Comparison of ENCODE assay signal across 34 cellular contexts in the genomic region with DNA sequence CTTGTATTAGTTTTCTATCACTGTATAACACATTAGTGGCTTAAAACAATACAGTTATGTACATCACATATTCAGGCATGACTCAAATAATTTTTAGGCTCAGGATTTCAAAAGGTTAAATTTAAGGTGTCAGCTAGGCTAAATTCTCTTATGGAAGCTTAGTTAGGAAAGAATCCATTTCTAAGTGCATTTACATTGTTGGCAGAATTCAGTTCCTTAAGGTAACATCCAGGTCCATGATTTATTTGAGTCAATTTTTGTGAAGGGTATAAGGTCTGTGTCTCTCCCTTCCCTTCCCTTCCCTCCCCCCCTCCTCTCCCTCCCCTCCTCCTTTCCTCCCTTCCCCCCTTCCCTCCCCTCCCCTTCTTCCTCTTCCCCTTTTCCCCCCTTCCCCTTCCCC.
"Had no signal": no experiment of that assay in that cellular context is flagged by ENCODE, and none has a peak within 500 bp of the region (broad histone marks: within the 10 kb centered on the region; RNA-seq: fewer than 3 reads in every experiment).

No MANE protein-coding gene starts in this region.

- ATAC-seq: activated naive CD4-positive, alpha-beta T cell treated with anti-CD3 and anti-CD28 coated beads, Interleukin-2, amount 50 U/mL, for 72 hours; activated naive CD8-positive, alpha-beta T cell treated with anti-CD3 and anti-CD28 coated beads, Interleukin-2, amount 50 U/mL, for 24 hours; activated T-cell treated with anti-CD3 and anti-CD28 coated beads, Interleukin-2, amount 50 U/mL, for 4 hours; activated T-cell treated with anti-CD3 and anti-CD28 coated beads, Interleukin-2, amount 50 U/mL, for 72 hours; activated T-helper 17 cell treated with anti-CD3 and anti-CD28 coated beads, Interleukin-2, amount 50 U/mL, for 72 hours; body of pancreas had no signal

- H3K4me3 ChIP-seq: adrenal gland, ascending aorta, body of pancreas, breast epithelium, cardiac muscle cell had no signal

- H3K9me3 ChIP-seq: adrenal gland, ascending aorta, body of pancreas had no signal

- FAIRE-seq: astrocyte, bronchial epithelial cell had no signal

- H3K27me3 ChIP-seq: adrenal gland, ascending aorta, body of pancreas, brain microvascular endothelial cell, breast epithelium, cardiac muscle cell had no signal

- H3K36me3 ChIP-seq: adrenal gland, ascending aorta, brain microvascular endothelial cell, breast epithelium, cardiac muscle cell had no signal

- DNase-seq: activated effector memory CD4-positive, alpha-beta T cell treated with anti-CD3 and anti-CD28 coated beads, Interleukin-2, amount 50 U/mL, for 16 hours; activated effector memory CD4-positive, alpha-beta T cell treated with Interleukin-2 at 50 U/mL for 16 hours; activated gamma-delta T cell; activated gamma-delta T cell treated with Interleukin-2 at 50 U/mL for 16 hours; activated naive CD4-positive, alpha-beta T cell; activated naive CD4-positive, alpha-beta T cell treated with anti-CD3 and anti-CD28 coated beads for 36 hours; activated naive CD4-positive, alpha-beta T cell treated with anti-CD3 and anti-CD28 coated beads, Interleukin-2, amount 10 ng/mL, durations not matched to agents 7 days and 5 days; activated naive CD4-positive, alpha-beta T cell treated with anti-CD3 and anti-CD28 coated beads, Interleukin-2, amount 50 U/mL, for 16 hours; activated naive CD4-positive, alpha-beta T cell treated with Interleukin-2 at 50 U/mL for 16 hours; activated naive CD8-positive, alpha-beta T cell treated with anti-CD3 and anti-CD28 coated beads for 36 hours; activated naive CD8-positive, alpha-beta T cell treated with anti-CD3 and anti-CD28 coated beads, Interleukin-2, amount 10 ng/mL, durations not matched to agents 7 days and 5 days; activated naive CD8-positive, alpha-beta T cell treated with anti-CD3 and anti-CD28 coated beads, Interleukin-2, amount 50 U/mL, for 24 hours; activated T-cell treated with anti-CD3 and anti-CD28 coated beads, Interleukin-2, amount 50 U/mL, for 1 hour; activated T-cell treated with anti-CD3 and anti-CD28 coated beads, Interleukin-2, amount 50 U/mL, for 24 hours; activated T-cell treated with anti-CD3 and anti-CD28 coated beads, Interleukin-2, amount 50 U/mL, for 4 hours; activated T-cell treated with anti-CD3 and anti-CD28 coated beads, Interleukin-2, amount 50 U/mL, for 48 hours; activated T-cell treated with anti-CD3 and anti-CD28 coated beads, Interleukin-2, amount 50 U/mL, for 72 hours; adrenal gland; amniotic stem cell; amygdala; anterior cingulate cortex; aorta; body of pancreas; brain microvascular endothelial cell; caudate nucleus; central memory CD4-positive, alpha-beta T cell; cerebellar nuclear complex had no signal

- H3K27ac ChIP-seq: adrenal gland, ascending aorta, body of pancreas, brain microvascular endothelial cell, breast epithelium, cardiac muscle cell had no signal

- H3K4me1 ChIP-seq: adrenal gland, ascending aorta, body of pancreas, breast epithelium had no signal
